Comparison of ENCODE assay signal across 24 cellular contexts in the genomic region with DNA sequence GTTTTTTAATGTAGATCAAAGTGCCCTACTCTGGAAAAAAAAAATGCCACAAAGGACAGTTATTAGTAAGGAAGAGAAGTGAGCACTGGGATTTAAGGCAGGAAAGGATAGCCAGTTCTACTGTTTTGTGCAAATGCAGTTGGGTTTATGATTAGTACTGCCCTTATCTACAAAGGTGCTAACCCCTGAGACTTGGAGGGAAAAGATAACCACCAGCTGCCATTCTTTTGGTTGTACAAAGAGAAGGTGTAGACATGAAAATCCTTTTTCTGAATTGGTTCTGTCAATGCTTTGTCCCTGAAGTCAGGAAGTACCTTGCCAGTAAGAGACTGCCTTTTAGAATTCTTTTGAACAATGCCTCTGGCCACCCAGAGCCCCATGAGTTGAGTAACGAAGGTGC.
"Had no signal": no experiment of that assay in that cellular context is flagged by ENCODE, and none has a peak within 500 bp of the region (broad histone marks: within the 10 kb centered on the region; RNA-seq: fewer than 3 reads in every experiment).

No MANE protein-coding gene starts in this region.

- H3K4me1 ChIP-seq: lower lobe of right lung, right atrium auricular region, right lobe of liver, tibial nerve, uterus had no signal

- H3K4me2 ChIP-seq: smooth muscle cell had no signal

- H3K4me3 ChIP-seq: lower lobe of right lung, ovary, right atrium auricular region, right lobe of liver, smooth muscle cell, tibial nerve, uterus had no signal

- DNase-seq: hippocampal formation; kidney glomerular epithelial cell; left cardiac atrium; lower lobe of right lung; mammary epithelial cell; mesenchymal stem cell; naive B cell; natural killer cell; nephron progenitor cell; ovary; right lobe of liver; stimulated activated CD4-positive, alpha-beta T cell treated with anti-CD3 and anti-CD28 coated beads, Interleukin-1b, Interleukin-23, amount 100 ng/mL, for 48 hours; stimulated activated CD4-positive, alpha-beta T cell treated with anti-CD3 and anti-CD28 coated beads, Interleukin-2, amount 100 ng/mL, for 48 hours; stimulated activated CD4-positive, alpha-beta T cell treated with anti-CD3 and anti-CD28 coated beads, Interleukin-4, amount 100 ng/mL, for 4 hours; stimulated activated CD8-positive, alpha-beta memory T cell treated with anti-CD3 and anti-CD28 coated beads, Interleukin-4, amount 100 ng/mL, for 48 hours; stimulated activated naive CD4-positive, alpha-beta T cell treated with Interleukin-2 at 50 U/mL for 16 hours; stimulated activated naive CD8-positive, alpha-beta T cell treated with anti-CD3 and anti-CD28 coated beads, Interleukin-15, amount 100 ng/mL, for 72 hours; substantia nigra; uterus had no signal

- ATAC-seq: left cardiac atrium; left lobe of liver; lower lobe of right lung; natural killer cell; right lobe of liver; stimulated activated memory B cell treated with anti-CD40 and anti-IgM and Interleukin-4, amounts not matched to agents 10 μg/mL and 1 μg/mL and 100 μg/mL, for 72 hours; stimulated activated naive CD8-positive, alpha-beta T cell treated with anti-CD3 and anti-CD28 coated beads, Interleukin-15, amount 100 ng/mL, for 72 hours had no signal

- H3K27me3 ChIP-seq: ovary, right atrium auricular region, right lobe of liver, tibial nerve, uterus had no signal

- H3K27ac ChIP-seq: lower lobe of right lung, ovary, right atrium auricular region, right lobe of liver, tibial nerve, uterus had no signal

- H3K36me3 ChIP-seq: lower lobe of right lung, ovary, right atrium auricular region, right lobe of liver, uterus had no signal
